In genomic region chr16:5296163-5296562, GRCh38 we compare ENCODE assay signal across 31 cellular contexts.
"Had no signal": no experiment of that assay in that cellular context is flagged by ENCODE, and none has a peak within 500 bp of the region (broad histone marks: within the 10 kb centered on the region; RNA-seq: fewer than 3 reads in every experiment).

No MANE protein-coding gene starts in this region.

- H3K27me3 Mint-ChIP-seq: activated B cell treated with CpG ODN at 0.5 μM for 24 hours had no signal

- FAIRE-seq: colon, endometrium, endothelial cell of umbilical vein, frontal cortex had no signal

- H3K27ac Mint-ChIP-seq: activated B cell treated with CpG ODN at 0.5 μM for 24 hours; activated CD8-positive, alpha-beta T cell treated with anti-CD3 and anti-CD28 coated beads for 36 hours; activated naive CD8-positive, alpha-beta T cell; activated T-helper 17 cell treated with anti-CD3 and anti-CD28 coated beads, Interleukin-2, amount 50 U/mL, for 72 hours; T-helper 17 cell; T-helper 2 cell treated with Interferon-gamma antibody and Interleukin-4, amounts not matched to agents 5 μg/mL and 100 μg/mL, for 36 hours had no signal

- H3K36me3 ChIP-seq: WERI-Rb-1 had no signal

- H3K4me3 ChIP-seq: body of pancreas had no signal

- H3K9me3 Mint-ChIP-seq: activated B cell treated with CpG ODN at 0.5 μM for 24 hours; activated CD8-positive, alpha-beta T cell treated with anti-CD3 and anti-CD28 coated beads for 36 hours; activated T-cell treated with anti-CD3 and anti-CD28 coated beads, Interleukin-2, amount 50 U/mL, for 4 hours had no signal

- H3K4me1 Mint-ChIP-seq: activated B cell treated with CpG ODN at 0.5 μM for 24 hours; activated T-helper 17 cell treated with anti-CD3 and anti-CD28 coated beads, Interleukin-2, amount 50 U/mL, for 72 hours; T-helper 17 cell had no signal

- H3K27me3 ChIP-seq: body of pancreas had no signal

- H3K9me3 ChIP-seq: body of pancreas had no signal

- H3K4me1 ChIP-seq: body of pancreas had no signal

- H3K27ac ChIP-seq: body of pancreas, epithelial cell of prostate, WERI-Rb-1 had no signal

- ATAC-seq: activated CD4-positive, CD25-positive, alpha-beta regulatory T cell treated with anti-CD3 and anti-CD28 coated beads, Interleukin-2, amount 50 U/mL, for 24 hours; activated CD8-positive, alpha-beta T cell treated with anti-CD3 and anti-CD28 coated beads for 36 hours; activated T-cell treated with anti-CD3 and anti-CD28 coated beads, Interleukin-2, amount 50 U/mL, for 4 hours; activated T-helper 17 cell treated with anti-CD3 and anti-CD28 coated beads, Interleukin-2, amount 50 U/mL, for 72 hours; body of pancreas; T-helper 17 cell had no signal

- H3K4me3 Mint-ChIP-seq: activated B cell treated with CpG ODN at 0.5 μM for 24 hours; activated CD8-positive, alpha-beta T cell treated with anti-CD3 and anti-CD28 coated beads for 36 hours; activated naive CD8-positive, alpha-beta T cell; activated T-cell treated with anti-CD3 and anti-CD28 coated beads, Interleukin-2, amount 50 U/mL, for 4 hours; activated T-helper 17 cell treated with anti-CD3 and anti-CD28 coated beads, Interleukin-2, amount 50 U/mL, for 72 hours; T-helper 17 cell; T-helper 2 cell treated with Interferon-gamma antibody and Interleukin-4, amounts not matched to agents 5 μg/mL and 100 μg/mL, for 36 hours had no signal

- DNase-seq: activated B cell treated with CpG ODN at 0.5 μM for 24 hours; activated CD4-positive, alpha-beta T cell treated with anti-CD3 and anti-CD28 coated beads for 48 hours; activated CD4-positive, alpha-beta T cell treated with anti-CD3 and anti-CD28 coated beads, Interleukin-2, amount 50 U/mL, for 1 hour; activated CD4-positive, alpha-beta T cell treated with anti-CD3 and anti-CD28 coated beads, Interleukin-2, amount 50 U/mL, for 48 hours; activated CD8-positive, alpha-beta memory T cell treated with anti-CD3 and anti-CD28 coated beads for 24 hours; activated CD8-positive, alpha-beta T cell treated with anti-CD3 and anti-CD28 coated beads for 36 hours; activated effector memory CD4-positive, alpha-beta T cell treated with Interleukin-2 at 50 U/mL for 16 hours; activated gamma-delta T cell treated with Interleukin-2 at 50 U/mL for 16 hours; activated naive CD4-positive, alpha-beta T cell treated with anti-CD3 and anti-CD28 coated beads, Interleukin-2, amount 50 U/mL, for 16 hours; activated naive CD4-positive, alpha-beta T cell treated with Interleukin-2 at 50 U/mL for 16 hours; activated T-cell treated with anti-CD3 and anti-CD28 coated beads, Interleukin-2, amount 50 U/mL, for 4 hours; amniotic stem cell; aorta; body of pancreas; caudate nucleus; cortex of kidney; effector CD8-positive, alpha-beta T cell; foreskin fibroblast; T-helper 1 cell; T-helper 17 cell; T1000; WERI-Rb-1 had no signal

- H3K36me3 Mint-ChIP-seq: activated naive CD8-positive, alpha-beta T cell had no signal
